Comparison of ENCODE assay signal across 11 cellular contexts in genomic region chr18:58789856-58790255, GRCh38.
DNase-seq lines count a peak whose midpoint lies in the region; ATAC-seq and TF ChIP-seq lines count a peak whose summit lies in the region.
"Had no signal": no experiment of that assay in that cellular context is flagged by ENCODE, and none has a peak within 500 bp of the region (broad histone marks: within the 10 kb centered on the region; RNA-seq: fewer than 3 reads in every experiment).

No MANE protein-coding gene starts in this region.

- TF ChIP-seq CTCF in Panc1 (IDR thresholded peaks at IDR 0.05) (no peak), esophagus muscularis mucosa (IDR thresholded peaks at IDR 0.05) (no peak), transverse colon (IDR thresholded peaks at IDR 0.05) (no peak)

- H3K9me3 ChIP-seq in Panc1 (ENCODE audit: control insufficient read depth, insufficient read depth, low read depth, low read length) (no peaks in the 10 kb centered on the region), esophagus muscularis mucosa (no peaks in the 10 kb centered on the region), transverse colon (no peaks in the 10 kb centered on the region)
- H3K9me3 ChIP-seq: testis had no signal

- TF ChIP-seq EP300 in esophagus muscularis mucosa (IDR thresholded peaks at IDR 0.05) = no peak
- TF ChIP-seq EP300 in transverse colon (IDR thresholded peaks at IDR 0.05; ENCODE audit: low read depth) = no peak

- H3K4me1 ChIP-seq in Panc1 (ENCODE audit: control insufficient read depth, insufficient read depth, low read length) = peaks cover 38% of the 10 kb centered on the region
- peaks cover 10 to 28% (median 19%) of the 10 kb centered on the region in 4 donors for H3K4me1 ChIP-seq in esophagus muscularis mucosa
- peaks cover 0 to 21% (median 11%) of the 10 kb centered on the region in 4 donors for H3K4me1 ChIP-seq in transverse colon
- H3K4me1 ChIP-seq: testis had no signal

- H3K27me3 ChIP-seq in Panc1 (ENCODE audit: control insufficient read depth, insufficient read depth, low read length) (no peaks in the 10 kb centered on the region), esophagus muscularis mucosa (no peaks in the 10 kb centered on the region), transverse colon (no peaks in the 10 kb centered on the region)
- H3K27me3 ChIP-seq: testis had no signal

- no peaks in the 10 kb centered on the region for H3K36me3 ChIP-seq in Panc1 (ENCODE audit: control insufficient read depth, insufficient read depth, low read length)
- no peaks in the 10 kb centered on the region for H3K36me3 ChIP-seq in esophagus muscularis mucosa
- no peaks in the 10 kb centered on the region for H3K36me3 ChIP-seq in transverse colon

- TF ChIP-seq POLR2A in esophagus muscularis mucosa (IDR thresholded peaks at IDR 0.05; ENCODE audit: low read depth) (no peak), transverse colon (IDR thresholded peaks at IDR 0.05) (no peak)

- H3K4me3 ChIP-seq in Panc1 (ENCODE audit: low read depth in 2 of 2, low read length in 2 of 2) (no peak overlapping the region), esophagus muscularis mucosa (no peak overlapping the region), transverse colon (no peak overlapping the region)
- H3K4me3 ChIP-seq: testis had no signal

- DNase-seq in Panc1 (ENCODE audit: low read depth, low spot score) = no peak
- DNase-seq in esophagus muscularis mucosa (ENCODE audit: extremely low spot score) = no peak
- DNase-seq in mucosa of gallbladder (ENCODE audit: low spot score) = peak; percentile 21
- DNase-seq in transverse colon = no peak
- DNase-seq in NCI-H2029 (lab: John Stamatoyannopoulos, UW) = no peak
- DNase-seq in EL = no peak
- DNase-seq: COR-L47, SW 1271 had no signal

- ATAC-seq in Panc1 (no peak), HG03097 (IDR thresholded peaks at IDR 0.05; ENCODE audit: low FRiP score, unreplicated experiment) (no peak), GM18511 (IDR thresholded peaks at IDR 0.05; ENCODE audit: unreplicated experiment) (no peak)

- in situ Hi-C loops in Panc1 (cut with HindIII; ENCODE audit: low pct_unique_long_range_greater_than_20kb, low sequenced_read_pairs) = no loop called here
- in situ Hi-C loops in transverse colon (cut with MboI; ENCODE audit: low pct_ligation_motif_present in 1 of 4, low pct_unique_long_range_greater_than_20kb in 1 of 4, low sequenced_read_pairs in 3 of 4) = loop anchor here in 2 of 4 donors (5.0 to 10.0 kb wide), 2 partner anchors 265 to 267 kb away; no protein-coding TSS in a partner anchor

- BruUV-seq in Panc1 (replicated peaks; lab: Mats Ljungman, UMichigan) = no TSS peak

- CTCF ChIA-PET in Panc1 (lab: Charles Lee) = no interaction called here

- 78% methylated on average over 3 of the region's 5 CpGs for whole genome bisulfite sequencing in esophagus muscularis mucosa
- WGBS in transverse colon (ENCODE audit: low coverage in 1 of 2), 2 donors = 53% methylated on average over 5 of the region's 5 CpGs; no CpG with 5 or more reads in 1 of the 2 donors

- POLR2A ChIA-PET in Panc1 (lab: Charles Lee) = no interaction called here

- H3K27ac ChIP-seq in Panc1 (ENCODE audit: low read length) = peak overlapping the region; percentile 96
- H3K27ac ChIP-seq in esophagus muscularis mucosa (replicated peaks in 1 of 4) = peak overlapping the region; percentile 44 to 54 (median 50)
- H3K27ac ChIP-seq in transverse colon = peak overlapping the region; percentile 33 to 61 (median 48)

- intact Hi-C loops in Panc1 (cut with micrococcal nuclease; ENCODE audit: unreplicated experiment) (loop anchor here (5.0 kb wide), 1 partner anchor 72 kb away; the partner anchor contains the start of gene ZNF532), esophagus muscularis mucosa (cut with DNase I) (no loop called here), transverse colon (cut with DNase I; ENCODE audit: low total_unique reads) (loop anchor here (10.0 kb wide), 1 partner anchor 175 kb away; no protein-coding TSS in a partner anchor)
